Comparison of ENCODE assay signal across 12 cellular contexts in the genomic region with DNA sequence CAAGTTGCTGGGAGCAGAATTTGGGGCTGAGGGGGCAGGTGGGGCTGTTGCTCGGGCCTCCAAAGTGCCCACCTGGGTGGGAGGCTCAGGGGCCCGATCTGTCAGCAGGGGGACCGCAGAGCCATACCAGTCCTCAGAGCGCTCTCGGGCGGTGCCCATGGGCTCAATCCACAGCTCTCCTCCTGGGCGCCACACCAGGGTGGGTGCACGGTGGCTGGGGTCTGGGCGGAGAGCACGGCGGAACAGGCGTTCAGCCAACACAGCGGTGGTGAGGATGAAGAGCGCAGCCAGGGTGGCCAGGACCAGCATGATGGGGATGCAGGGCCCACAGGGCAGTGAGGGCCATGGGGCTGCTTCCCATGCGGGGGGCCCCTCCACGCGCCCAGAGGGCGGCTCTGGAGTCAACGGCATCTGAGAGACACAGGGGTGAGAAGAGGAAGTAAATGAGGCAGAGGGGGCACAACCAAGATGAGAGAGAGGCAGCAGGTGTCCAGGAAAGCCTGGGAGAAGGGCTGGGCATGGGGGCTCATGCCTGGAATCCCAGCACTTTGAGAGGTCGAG. TPM values are rescaled to one million over a fixed set of nuclear protein-coding genes. Genes with fewer than 3 reads are reported as not detected.
DNase-seq lines count a peak whose midpoint lies in the region; ATAC-seq and TF ChIP-seq lines count a peak whose summit lies in the region.
"Had no signal": no experiment of that assay in that cellular context is flagged by ENCODE, and none has a peak within 500 bp of the region (broad histone marks: within the 10 kb centered on the region; RNA-seq: fewer than 3 reads in every experiment).

No MANE protein-coding gene starts in this region.

- H3F3A ChIP-seq in DOHH2 (ENCODE audit: control insufficient read depth, insufficient read depth) = no peaks in the 10 kb centered on the region

- no peaks in the 10 kb centered on the region for H3K9me2 ChIP-seq in DOHH2 (replicated peaks; ENCODE audit: control insufficient read depth, low read length)

- peak overlapping the region; percentile 96 for H3K4me2 ChIP-seq in DOHH2 (ENCODE audit: low read length)

- peak overlapping the region; percentile 94 for H3K4me3 Mint-ChIP-seq in activated naive CD8-positive, alpha-beta T cell

- peaks cover 19% of the 10 kb centered on the region for H3K79me2 ChIP-seq in DOHH2 (ENCODE audit: control insufficient read depth, low read length)

- H3K27ac ChIP-seq in DOHH2 (ENCODE audit: low read depth, low read length) (peak overlapping the region; percentile 75), KOPT-K1 (ENCODE audit: low read depth, low read length, poor library complexity, severe bottlenecking) (peak overlapping the region; percentile 99)
- H3K27ac ChIP-seq: right atrium auricular region had no signal

- no peaks in the 10 kb centered on the region for H4K20me1 ChIP-seq in DOHH2 (ENCODE audit: control insufficient read depth, insufficient read depth, low read depth, low read length)

- ATAC-seq in sciatic nerve (peak; percentile 21), HG02623 (IDR thresholded peaks at IDR 0.05; ENCODE audit: unreplicated experiment) (no peak)

- H3K36me3 Mint-ChIP-seq in activated naive CD8-positive, alpha-beta T cell = no peaks in the 10 kb centered on the region

- H3K9me3 ChIP-seq in DOHH2 (ENCODE audit: control insufficient read depth, insufficient read depth, low read length) (no peaks in the 10 kb centered on the region), KOPT-K1 (ENCODE audit: insufficient read depth, low read length, poor library complexity, severe bottlenecking) (no peaks in the 10 kb centered on the region)
- H3K9me3 ChIP-seq: right atrium auricular region had no signal

- peak overlapping the region; percentile 96 for H3K27ac Mint-ChIP-seq in activated naive CD8-positive, alpha-beta T cell

- H3K27me3 ChIP-seq in DOHH2 (ENCODE audit: control insufficient read depth, low read length) = no peaks in the 10 kb centered on the region
- H3K27me3 ChIP-seq: right atrium auricular region had no signal

- peak overlapping the region; percentile 89 for H3K4me3 ChIP-seq in DOHH2 (ENCODE audit: low read length)

- no peaks in the 10 kb centered on the region for H3K9me3 Mint-ChIP-seq in activated naive CD8-positive, alpha-beta T cell (ENCODE audit: low read depth)

- intact Hi-C loops in sciatic nerve (cut with DNase I) = no loop called here

- no peak for TF ChIP-seq CTCF in DOHH2 (IDR thresholded peaks at IDR 0.05; ENCODE audit: low read depth, low read length, poor library complexity, severe bottlenecking)

- DNase-seq in sciatic nerve (ENCODE audit: low spot score) (no peak), NCI-H524 treated with DMSO at 0.1 percent for 48 hours (lab: John Stamatoyannopoulos, UW) (no peak), foreskin melanocyte (no peak)
- DNase-seq: glutamatergic neuron, mesendoderm, NCI-H526 had no signal

- H3K36me3 ChIP-seq in DOHH2 (ENCODE audit: control insufficient read depth, low read length) = peaks cover 14% of the 10 kb centered on the region; the same call in 1 of the 2 replicates
- peaks cover 34% of the 10 kb centered on the region for H3K36me3 ChIP-seq in KOPT-K1 (ENCODE audit: insufficient read depth, low read length)
- H3K36me3 ChIP-seq: right atrium auricular region had no signal

- H3K27me3 Mint-ChIP-seq in activated naive CD8-positive, alpha-beta T cell = no peaks in the 10 kb centered on the region

- peaks cover 79% of the 10 kb centered on the region for H3K4me1 Mint-ChIP-seq in activated naive CD8-positive, alpha-beta T cell (ENCODE audit: low read depth)

- H3K4me1 ChIP-seq in DOHH2 (ENCODE audit: control insufficient read depth, low read length) = peaks cover 39% of the 10 kb centered on the region
- H3K4me1 ChIP-seq: right atrium auricular region had no signal

RNA-seq across cellular contexts. Expression of a gene that starts 1.2 kb away (rescaled TPM):
- total RNA-seq in sciatic nerve = 2.2 TPM
- total RNA-seq: dermis microvascular lymphatic vessel endothelial cell had no signal

RNA-seq across cellular contexts. Expression of a gene that starts 33.4 kb away (rescaled TPM):
- not detected for total RNA-seq in sciatic nerve
- total RNA-seq: dermis microvascular lymphatic vessel endothelial cell, right atrium auricular region had no signal

RNA-seq across cellular contexts. Expression of a gene that starts 45.9 kb away (rescaled TPM):
- 16.9 TPM for total RNA-seq in sciatic nerve
